ENCODE assay signal across 16 cellular contexts in the genomic region with DNA sequence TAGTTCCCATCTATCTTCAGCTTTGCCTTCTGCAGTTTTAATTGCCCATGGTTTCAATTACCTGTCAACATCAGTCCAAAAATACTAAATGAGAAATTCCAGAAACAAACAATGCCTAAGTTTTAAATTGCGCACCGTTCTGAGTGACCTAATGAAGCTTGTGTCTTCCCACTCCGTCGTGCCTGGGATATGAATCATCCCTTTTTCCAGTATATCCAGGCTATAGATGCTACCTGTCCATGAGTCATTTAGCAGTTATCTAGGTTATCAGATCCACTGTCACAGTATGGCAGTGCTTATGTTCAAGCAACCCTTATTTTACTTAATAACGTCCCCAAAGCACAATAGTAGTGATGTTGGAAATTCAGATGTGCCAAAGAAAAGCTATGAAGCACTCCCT.
DNase-seq lines count a peak whose midpoint lies in the region; ATAC-seq and TF ChIP-seq lines count a peak whose summit lies in the region.
"Had no signal": no experiment of that assay in that cellular context is flagged by ENCODE, and none has a peak within 500 bp of the region (broad histone marks: within the 10 kb centered on the region; RNA-seq: fewer than 3 reads in every experiment).

No MANE protein-coding gene starts in this region.

- H3K4me1 ChIP-seq in RWPE2 (ENCODE audit: insufficient read depth, poor library complexity, severe bottlenecking) = peaks cover 5% of the 10 kb centered on the region
- peaks cover 17% of the 10 kb centered on the region for H3K4me1 ChIP-seq in foreskin keratinocyte
- peaks cover 14% of the 10 kb centered on the region for H3K4me1 ChIP-seq in smooth muscle cell (ENCODE audit: low read depth)
- H3K4me1 ChIP-seq in upper lobe of left lung = no peaks in the 10 kb centered on the region
- H3K4me1 ChIP-seq: BLaER1, Caco-2 had no signal

- peak overlapping the region; percentile 10 for H3K9ac ChIP-seq in smooth muscle cell (ENCODE audit: low read depth)
- H3K9ac ChIP-seq: BLaER1 had no signal

- H2AFZ ChIP-seq in smooth muscle cell (ENCODE audit: low read depth) = no peak overlapping the region

- H3K4me3 ChIP-seq in RWPE2 (ENCODE audit: severe bottlenecking) (no peak overlapping the region), smooth muscle cell (no peak overlapping the region), upper lobe of left lung (no peak overlapping the region)
- H3K4me3 ChIP-seq: BLaER1 had no signal

- H3K9me3 ChIP-seq in RWPE2 (ENCODE audit: severe bottlenecking) (no peaks in the 10 kb centered on the region), smooth muscle cell (replicated peaks; ENCODE audit: low read depth) (no peaks in the 10 kb centered on the region), upper lobe of left lung (no peaks in the 10 kb centered on the region)
- H3K9me3 ChIP-seq: BLaER1, Caco-2 had no signal

- no peaks in the 10 kb centered on the region for H4K20me1 ChIP-seq in smooth muscle cell (ENCODE audit: low read depth)
- H4K20me1 ChIP-seq: BLaER1 had no signal

- H3K27me3 ChIP-seq in RWPE2 (ENCODE audit: insufficient read depth, poor library complexity, severe bottlenecking) (peaks cover 6% of the 10 kb centered on the region), foreskin keratinocyte (no peaks in the 10 kb centered on the region), smooth muscle cell (ENCODE audit: low read depth) (peaks cover 17% of the 10 kb centered on the region), upper lobe of left lung (no peaks in the 10 kb centered on the region)
- H3K27me3 ChIP-seq: BLaER1 had no signal

- H3K27ac ChIP-seq in RWPE2 (ENCODE audit: poor library complexity, severe bottlenecking) (no peak overlapping the region), foreskin keratinocyte (no peak overlapping the region), smooth muscle cell (ENCODE audit: low read depth) (peak overlapping the region; percentile 70), upper lobe of left lung (no peak overlapping the region)
- H3K27ac ChIP-seq: 22Rv1, BLaER1 had no signal

- 41% methylated on average over 5 of the region's 5 CpGs for WGBS in smooth muscle cell (ENCODE audit: low lambda C conversion rate)
- WGBS in upper lobe of left lung, 2 donors = 73 to 87% methylated on average over 5 of the region's 5 CpGs

- DNase-seq in DMS53 (lab: John Stamatoyannopoulos, UW) = peak; percentile 7
- DNase-seq in DMS53 treated with DMSO at 0.1 percent for 48 hours (lab: John Stamatoyannopoulos, UW; ENCODE audit: unreplicated experiment) = no peak
- DNase-seq in RWPE2 (ENCODE audit: low spot score) = no peak
- DNase-seq in foreskin keratinocyte = peak; percentile 80 to 91
- DNase-seq in smooth muscle cell (lab: John Stamatoyannopoulos, UW; ENCODE audit: unreplicated experiment) = no peak
- no peak for DNase-seq in upper lobe of left lung
- DNase-seq in NOMO-1 treated with dmso at 0.1 percent for 144 hours (lab: John Stamatoyannopoulos, UW; ENCODE audit: unreplicated experiment) = no peak
- no peak for DNase-seq in erythroblast (lab: John Stamatoyannopoulos, UW)
- DNase-seq: Caco-2, GDM1, Karpas-422, NCI-H1417 treated with DMSO at 0.1 percent for 48 hours, NCI-H2029, NCI-H510A treated with DMSO at 0.1 percent for 48 hours had no signal

- H3K79me2 ChIP-seq in smooth muscle cell (ENCODE audit: low read depth) = no peaks in the 10 kb centered on the region

- ATAC-seq in RWPE2 (ENCODE audit: low read depth) = peak; percentile 100
- ATAC-seq in foreskin keratinocyte = peak; percentile 100
- ATAC-seq in upper lobe of left lung (ENCODE audit: low FRiP score in 2 of 2) = no peak

- H3F3A ChIP-seq in smooth muscle cell (ENCODE audit: low read depth) = no peaks in the 10 kb centered on the region

- TF ChIP-seq CTCF in RWPE2 (IDR thresholded peaks at IDR 0.05; ENCODE audit: poor library complexity, severe bottlenecking) (no peak), foreskin keratinocyte (conservative IDR thresholded peaks at IDR 0.05) (no peak), smooth muscle cell (IDR thresholded peaks at IDR 0.05; ENCODE audit: borderline replicate concordance, insufficient read depth, poor library complexity, severe bottlenecking) (no peak), upper lobe of left lung (IDR thresholded peaks at IDR 0.05) (no peak)

- H3K36me3 ChIP-seq in RWPE2 (ENCODE audit: low read depth) (no peaks in the 10 kb centered on the region), smooth muscle cell (ENCODE audit: low read depth) (no peaks in the 10 kb centered on the region), upper lobe of left lung (no peaks in the 10 kb centered on the region)
- H3K36me3 ChIP-seq: BLaER1 had no signal

- TF ChIP-seq EP300 in upper lobe of left lung (IDR thresholded peaks at IDR 0.05) = no peak

- H3K4me2 ChIP-seq in smooth muscle cell = no peak overlapping the region
- H3K4me2 ChIP-seq: BLaER1 had no signal

- TF ChIP-seq POLR2A in upper lobe of left lung (IDR thresholded peaks at IDR 0.05) (no peak), erythroblast (IDR thresholded peaks at IDR 0.05; ENCODE audit: low read length) (no peak)

Comparison
In these comparisons a context has a peak if more than half of its experiments do, and no peak if none do; other contexts are left out.
1. DNase-seq: peak in DMS53 (single experiment) and foreskin keratinocyte (2 of 2); none in DMS53 treated with DMSO at 0.1 percent for 48 hours (single experiment), RWPE2 (single experiment), smooth muscle cell (single experiment), upper lobe of left lung (0 of 2), NOMO-1 treated with dmso at 0.1 percent for 144 hours (single experiment) and erythroblast (0 of 2).
2. ATAC-seq: peak in RWPE2 (single experiment) and foreskin keratinocyte (single experiment); none in upper lobe of left lung (0 of 2).